ENCODE assay signal across 1 cellular context in the genomic region with DNA sequence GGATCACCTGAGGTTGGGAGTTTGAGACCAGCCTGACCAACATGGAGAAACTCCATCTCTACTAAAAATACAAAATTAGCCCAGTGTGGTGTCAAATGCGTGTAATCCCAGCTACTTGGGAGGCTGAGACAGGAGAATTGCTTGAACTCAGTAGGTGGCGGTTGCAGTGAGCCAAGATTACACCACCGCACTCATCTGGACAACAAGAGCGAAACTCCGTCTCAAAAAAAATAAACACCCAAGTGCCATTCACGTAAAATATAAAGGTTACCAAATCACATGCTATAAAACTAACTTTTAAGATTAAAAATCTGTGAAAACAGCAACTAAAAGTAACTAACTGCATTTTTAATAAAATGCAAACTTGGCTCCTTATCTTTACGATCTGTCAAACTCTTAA.
TF ChIP-seq lines count a peak whose summit lies in the region.

No MANE protein-coding gene starts in this region.

TF ChIP-seq in GM12878, 131 proteins besides CTCF, POLR2A, EP300 and RAD21:
- TF ChIP-seq MEF2B (IDR thresholded peaks at IDR 0.05; ENCODE audit: partially characterized antibody, poor library complexity, severe bottlenecking): no peak
- no peak for TF ChIP-seq CHD2 (IDR thresholded peaks at IDR 0.05; ENCODE audit: borderline replicate concordance, low read depth, low read length)
- TF ChIP-seq, protein P1, sequence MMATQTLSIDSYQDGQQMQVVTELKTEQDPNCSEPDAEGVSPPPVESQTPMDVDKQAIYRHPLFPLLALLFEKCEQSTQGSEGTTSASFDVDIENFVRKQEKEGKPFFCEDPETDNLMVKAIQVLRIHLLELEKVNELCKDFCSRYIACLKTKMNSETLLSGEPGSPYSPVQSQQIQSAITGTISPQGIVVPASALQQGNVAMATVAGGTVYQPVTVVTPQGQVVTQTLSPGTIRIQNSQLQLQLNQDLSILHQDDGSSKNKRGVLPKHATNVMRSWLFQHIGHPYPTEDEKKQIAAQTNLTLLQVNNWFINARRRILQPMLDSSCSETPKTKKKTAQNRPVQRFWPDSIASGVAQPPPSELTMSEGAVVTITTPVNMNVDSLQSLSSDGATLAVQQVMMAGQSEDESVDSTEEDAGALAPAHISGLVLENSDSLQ (IDR thresholded peaks at IDR 0.05): no peak
- TF ChIP-seq, protein P2, sequence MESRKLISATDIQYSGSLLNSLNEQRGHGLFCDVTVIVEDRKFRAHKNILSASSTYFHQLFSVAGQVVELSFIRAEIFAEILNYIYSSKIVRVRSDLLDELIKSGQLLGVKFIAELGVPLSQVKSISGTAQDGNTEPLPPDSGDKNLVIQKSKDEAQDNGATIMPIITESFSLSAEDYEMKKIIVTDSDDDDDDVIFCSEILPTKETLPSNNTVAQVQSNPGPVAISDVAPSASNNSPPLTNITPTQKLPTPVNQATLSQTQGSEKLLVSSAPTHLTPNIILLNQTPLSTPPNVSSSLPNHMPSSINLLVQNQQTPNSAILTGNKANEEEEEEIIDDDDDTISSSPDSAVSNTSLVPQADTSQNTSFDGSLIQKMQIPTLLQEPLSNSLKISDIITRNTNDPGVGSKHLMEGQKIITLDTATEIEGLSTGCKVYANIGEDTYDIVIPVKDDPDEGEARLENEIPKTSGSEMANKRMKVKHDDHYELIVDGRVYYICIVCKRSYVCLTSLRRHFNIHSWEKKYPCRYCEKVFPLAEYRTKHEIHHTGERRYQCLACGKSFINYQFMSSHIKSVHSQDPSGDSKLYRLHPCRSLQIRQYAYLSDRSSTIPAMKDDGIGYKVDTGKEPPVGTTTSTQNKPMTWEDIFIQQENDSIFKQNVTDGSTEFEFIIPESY (IDR thresholded peaks at IDR 0.05): 0 out of 2 replicates have a peak, but pooled peaks have one; percentile 55
- TF ChIP-seq, protein P3, sequence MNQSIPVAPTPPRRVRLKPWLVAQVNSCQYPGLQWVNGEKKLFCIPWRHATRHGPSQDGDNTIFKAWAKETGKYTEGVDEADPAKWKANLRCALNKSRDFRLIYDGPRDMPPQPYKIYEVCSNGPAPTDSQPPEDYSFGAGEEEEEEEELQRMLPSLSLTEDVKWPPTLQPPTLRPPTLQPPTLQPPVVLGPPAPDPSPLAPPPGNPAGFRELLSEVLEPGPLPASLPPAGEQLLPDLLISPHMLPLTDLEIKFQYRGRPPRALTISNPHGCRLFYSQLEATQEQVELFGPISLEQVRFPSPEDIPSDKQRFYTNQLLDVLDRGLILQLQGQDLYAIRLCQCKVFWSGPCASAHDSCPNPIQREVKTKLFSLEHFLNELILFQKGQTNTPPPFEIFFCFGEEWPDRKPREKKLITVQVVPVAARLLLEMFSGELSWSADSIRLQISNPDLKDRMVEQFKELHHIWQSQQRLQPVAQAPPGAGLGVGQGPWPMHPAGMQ (IDR thresholded peaks at IDR 0.05; ENCODE audit: borderline replicate concordance): no peak
- TF ChIP-seq MXI1 (IDR thresholded peaks at IDR 0.05; ENCODE audit: low read depth, low read length): no peak
- TF ChIP-seq MTA3 (IDR thresholded peaks at IDR 0.05; ENCODE audit: borderline replicate concordance, low read length): no peak
- TF ChIP-seq, protein P4, sequence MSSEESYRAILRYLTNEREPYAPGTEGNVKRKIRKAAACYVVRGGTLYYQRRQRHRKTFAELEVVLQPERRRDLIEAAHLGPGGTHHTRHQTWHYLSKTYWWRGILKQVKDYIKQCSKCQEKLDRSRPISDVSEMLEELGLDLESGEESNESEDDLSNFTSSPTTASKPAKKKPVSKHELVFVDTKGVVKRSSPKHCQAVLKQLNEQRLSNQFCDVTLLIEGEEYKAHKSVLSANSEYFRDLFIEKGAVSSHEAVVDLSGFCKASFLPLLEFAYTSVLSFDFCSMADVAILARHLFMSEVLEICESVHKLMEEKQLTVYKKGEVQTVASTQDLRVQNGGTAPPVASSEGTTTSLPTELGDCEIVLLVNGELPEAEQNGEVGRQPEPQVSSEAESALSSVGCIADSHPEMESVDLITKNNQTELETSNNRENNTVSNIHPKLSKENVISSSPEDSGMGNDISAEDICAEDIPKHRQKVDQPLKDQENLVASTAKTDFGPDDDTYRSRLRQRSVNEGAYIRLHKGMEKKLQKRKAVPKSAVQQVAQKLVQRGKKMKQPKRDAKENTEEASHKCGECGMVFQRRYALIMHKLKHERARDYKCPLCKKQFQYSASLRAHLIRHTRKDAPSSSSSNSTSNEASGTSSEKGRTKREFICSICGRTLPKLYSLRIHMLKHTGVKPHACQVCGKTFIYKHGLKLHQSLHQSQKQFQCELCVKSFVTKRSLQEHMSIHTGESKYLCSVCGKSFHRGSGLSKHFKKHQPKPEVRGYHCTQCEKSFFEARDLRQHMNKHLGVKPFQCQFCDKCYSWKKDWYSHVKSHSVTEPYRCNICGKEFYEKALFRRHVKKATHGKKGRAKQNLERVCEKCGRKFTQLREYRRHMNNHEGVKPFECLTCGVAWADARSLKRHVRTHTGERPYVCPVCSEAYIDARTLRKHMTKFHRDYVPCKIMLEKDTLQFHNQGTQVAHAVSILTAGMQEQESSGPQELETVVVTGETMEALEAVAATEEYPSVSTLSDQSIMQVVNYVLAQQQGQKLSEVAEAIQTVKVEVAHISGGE (CRISPR knock-in tag; IDR thresholded peaks at IDR 0.05): no peak
